ENCODE assay signal across 8 cellular contexts in genomic region chr1:1658583-1659549, GRCh38. TPM values are rescaled to one million over a fixed set of nuclear protein-coding genes. Genes with fewer than 3 reads are reported as not detected.
A peak's percentile ranks its signal among the peaks of the same experiment; 100 is the strongest.
DNase-seq lines count a peak whose midpoint lies in the region; ATAC-seq and TF ChIP-seq lines count a peak whose summit lies in the region.
"Not testable (repeated sequence)": the region's sequence is repeated elsewhere in the genome, so short reads cannot be mapped to it uniquely, and the experiment has no call there.

Gene CDK11B, minus strand, starts transcription at chr1:1659004. Its CDS starts 1,519 bp downstream, at chr1:1657485.

- intact Hi-C loops in activated B cell treated with CpG ODN at 0.5 μM for 24 hours (cut with micrococcal nuclease) = loop anchor here (1.0 to 10.0 kb wide), 4 partner anchors 20 to 246 kb away; partner anchors contain the start of genes MIB2 and SSU72

- not testable (repeated sequence) for H3K9me3 Mint-ChIP-seq in activated B cell treated with CpG ODN at 0.5 μM for 24 hours

- H3K4me3 ChIP-seq in AG09309 (ENCODE audit: control insufficient read depth, low read depth, low read length) = peak within 1 kb of the TSS; percentile 69

- H3K4me1 Mint-ChIP-seq in activated B cell treated with CpG ODN at 0.5 μM for 24 hours = not testable (repeated sequence)

- H3K27me3 Mint-ChIP-seq in activated B cell treated with CpG ODN at 0.5 μM for 24 hours = not testable (repeated sequence)

- DNase-seq in AG09309 (ENCODE audit: low read depth) = peak; percentile 75
- DNase-seq in NCI-H345 (lab: John Stamatoyannopoulos, UW) = peak; percentile 91
- DNase-seq in activated B cell treated with CpG ODN at 0.5 μM for 24 hours = peak; percentile 88
- peak; percentile 42 to 97 (median 87) for DNase-seq in caudate nucleus (lab: John Stamatoyannopoulos, UW)
- peak; percentile 93 for DNase-seq in inferior parietal cortex (ENCODE audit: extremely low spot score)
- peak; percentile 97 to 98 for DNase-seq in stimulated activated CD4-positive, alpha-beta T cell treated with anti-CD3 and anti-CD28 coated beads, Interleukin-12 subunit alpha, Interleukin-12 subunit beta, amount 100 ng/mL, for 24 hours (ENCODE audit: low read depth in 2 of 2)

- peak; percentile 90 for ATAC-seq in GM19023 (IDR thresholded peaks at IDR 0.05; ENCODE audit: unreplicated experiment)
- ATAC-seq in HG03280 (IDR thresholded peaks at IDR 0.05; ENCODE audit: unreplicated experiment) = peak; percentile 83
- peak; percentile 90 for ATAC-seq in activated B cell treated with CpG ODN at 0.5 μM for 24 hours (ENCODE audit: low read depth)

- peak within 1 kb of the TSS; percentile 93 for H3K4me3 Mint-ChIP-seq in activated B cell treated with CpG ODN at 0.5 μM for 24 hours

- peak within 1 kb of the TSS; percentile 99 for H3K27ac Mint-ChIP-seq in activated B cell treated with CpG ODN at 0.5 μM for 24 hours

- peak; percentile 16 for TF ChIP-seq CTCF in AG09309 (IDR thresholded peaks at IDR 0.05; ENCODE audit: control insufficient read depth, insufficient read depth, low read depth, low read length, missing control alignments)
- TF ChIP-seq CTCF in activated B cell treated with CpG ODN at 0.5 μM for 24 hours (IDR thresholded peaks at IDR 0.05) = not testable (repeated sequence)

- CTCF ChIA-PET in activated B cell treated with CpG ODN at 0.5 μM for 24 hours (lab: Charles Lee) = not testable (repeated sequence)

- H3K36me3 Mint-ChIP-seq in activated B cell treated with CpG ODN at 0.5 μM for 24 hours (ENCODE audit: low read depth) = peaks cover 25% of the 10 kb centered on the region

- POLR2A ChIA-PET in activated B cell treated with CpG ODN at 0.5 μM for 24 hours (lab: Charles Lee) = not testable (repeated sequence)

- H3K27ac ChIP-seq in caudate nucleus (ENCODE audit: low read depth, low read length) = peak within 1 kb of the TSS; percentile 99

RNA-seq across cellular contexts. Expression of gene CDK11B, which starts in this region (rescaled TPM):
- 28.5 and 29.1 TPM in 2 replicates for total RNA-seq in activated B cell treated with CpG ODN at 0.5 μM for 24 hours

Comparison
In these comparisons a context has a peak if more than half of its experiments do, and no peak if none do; other contexts are left out.
1. Peak in every context shown above with its lines: DNase-seq, ATAC-seq, H3K4me3 ChIP-seq and H3K27ac ChIP-seq.